ENCODE assay signal across 18 cellular contexts in the genomic region with DNA sequence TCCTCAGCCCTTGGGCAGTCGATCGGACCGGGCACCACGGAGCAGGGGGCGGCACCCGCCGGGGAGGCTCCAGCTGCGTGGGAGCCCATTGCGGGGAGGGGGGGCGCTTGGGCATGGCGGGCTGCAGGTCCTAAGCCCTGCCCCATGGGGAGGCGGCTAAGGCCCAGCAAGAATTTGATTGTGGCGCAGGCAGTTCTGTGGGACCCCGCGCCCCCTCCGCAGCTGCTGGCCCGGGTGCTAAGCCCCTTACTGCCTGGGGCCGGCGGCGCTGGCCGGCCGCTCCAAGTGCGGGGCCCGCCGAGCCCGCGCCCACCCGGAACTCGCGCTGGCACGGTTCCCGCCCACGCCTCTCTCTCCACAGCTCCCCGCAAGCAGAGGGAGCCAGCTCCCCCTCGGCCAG.
"Had no signal": no experiment of that assay in that cellular context is flagged by ENCODE, and none has a peak within 500 bp of the region (broad histone marks: within the 10 kb centered on the region; RNA-seq: fewer than 3 reads in every experiment).

No MANE protein-coding gene starts in this region.

- DNase-seq: colonic mucosa; cortex of kidney; dermis blood vessel endothelial cell; dorsolateral prefrontal cortex; effector CD4-positive, alpha-beta T cell; effector CD8-positive, alpha-beta T cell; effector memory CD4-positive, alpha-beta T cell; effector memory CD8-positive, alpha-beta T cell; endodermal cell; erythroblast; esophagus squamous epithelium; foreskin fibroblast; foreskin keratinocyte; foreskin melanocyte; gastrocnemius medialis; glutamatergic neuron; head of caudate nucleus; heart right ventricle had no signal
